Comparison of ENCODE assay signal across 15 cellular contexts in the genomic region with DNA sequence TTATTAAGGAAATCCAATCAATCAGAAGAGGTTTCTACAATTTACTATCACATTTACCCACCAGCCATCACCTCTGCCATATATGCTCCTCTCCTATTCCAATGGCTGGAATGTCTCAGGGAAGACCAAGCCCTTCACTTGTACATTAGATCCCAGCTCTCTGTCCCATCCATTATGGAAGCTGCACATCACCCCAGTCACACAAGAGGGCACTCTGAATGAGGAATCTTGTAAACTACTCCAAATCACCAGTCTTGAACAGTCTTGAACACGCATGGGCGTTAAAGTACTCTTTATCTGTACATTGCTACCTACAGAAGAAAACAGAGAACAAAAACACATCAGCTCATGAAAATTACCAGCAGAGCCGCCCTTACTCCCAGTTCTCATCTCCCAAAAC. TPM values are rescaled to one million over a fixed set of nuclear protein-coding genes. Genes with fewer than 3 reads are reported as not detected.
DNase-seq lines count a peak whose midpoint lies in the region; ATAC-seq and TF ChIP-seq lines count a peak whose summit lies in the region.
"Had no signal": no experiment of that assay in that cellular context is flagged by ENCODE, and none has a peak within 500 bp of the region (broad histone marks: within the 10 kb centered on the region; RNA-seq: fewer than 3 reads in every experiment).

No MANE protein-coding gene starts in this region.

- 72 to 79% methylated on average over 3 of the region's 3 CpGs for WGBS in thyroid gland, 2 donors

- H3K27ac ChIP-seq in thyroid gland, result no peak overlapping the region
- H3K27ac ChIP-seq: coronary artery, thoracic aorta had no signal

- no peaks in the 10 kb centered on the region for H3K4me1 ChIP-seq in thyroid gland

- TF ChIP-seq CTCF in AG04449 (IDR thresholded peaks at IDR 0.05; ENCODE audit: insufficient read depth, low read length, missing control alignments), result peak; percentile 15
- peak; percentile 27 for TF ChIP-seq CTCF in HFF-Myc (IDR thresholded peaks at IDR 0.05; ENCODE audit: low read depth, low read length, missing control alignments)
- TF ChIP-seq CTCF in thyroid gland (IDR thresholded peaks at IDR 0.05), result peak in 1 of 6 experiments; percentile 19

- no peaks in the 10 kb centered on the region for H3K36me3 ChIP-seq in thyroid gland
- H3K36me3 ChIP-seq: thoracic aorta had no signal

- no peak for TF ChIP-seq POLR2A in thyroid gland (IDR thresholded peaks at IDR 0.05)

- no peaks in the 10 kb centered on the region for H3K9me3 ChIP-seq in thyroid gland
- H3K9me3 ChIP-seq: thoracic aorta had no signal

- CTCF ChIA-PET in AG04449 (lab: Yijun Ruan, JAX), result interaction anchor here (0.8 to 1.8 kb wide), 4 partner anchors 10 to 234 kb away, joined by 3 to 8 read pairs (median 4); no protein-coding TSS in a partner anchor

- peak; percentile 55; the same call in 2 of the 3 replicates for ATAC-seq in SK-N-SH treated with all-trans-retinoic acid at 6 μM for 48 hours

- POLR2A ChIA-PET in AG04449 (lab: Yijun Ruan, JAX), result no interaction called here

- no peaks in the 10 kb centered on the region for H3K27me3 ChIP-seq in thyroid gland

- no peak for DNase-seq in AG04449 (ENCODE audit: low read depth, low spot score)
- DNase-seq in HFF-Myc (ENCODE audit: extremely low read depth, low read depth), result no peak
- peak; percentile 12 for DNase-seq in fibroblast of the conjunctiva (ENCODE audit: low read depth)
- no peak for DNase-seq in midbrain (lab: John Stamatoyannopoulos, UW)
- DNase-seq in thyroid gland, result no peak
- no peak for DNase-seq in NCI-H1092 (lab: John Stamatoyannopoulos, UW)
- DNase-seq in 8988T, result no peak
- DNase-seq: activated T-cell treated with anti-CD3 and anti-CD28 coated beads for 4 hours; immature natural killer cell; NCI-H510A; stimulated activated CD4-positive, alpha-beta T cell treated with anti-CD3 and anti-CD28 coated beads, Interleukin-2, amount 100 ng/mL, for 48 hours; T-helper 2 cell had no signal

- no peak overlapping the region for H3K4me3 ChIP-seq in AG04449 (ENCODE audit: low read depth, low read length)
- H3K4me3 ChIP-seq in HFF-Myc (replicated peaks; ENCODE audit: low read depth, low read length), result no peak overlapping the region
- no peak overlapping the region for H3K4me3 ChIP-seq in thyroid gland (replicated peaks in 1 of 3)
- H3K4me3 ChIP-seq: coronary artery, thoracic aorta had no signal

- intact Hi-C loops in thyroid gland (cut with DNase I), result no loop called here

TF ChIP-seq in SK-N-SH treated with all-trans-retinoic acid at 6 μM for 48 hours, 23 proteins besides CTCF, POLR2A, EP300 and RAD21:
- TF ChIP-seq ZNF8 (CRISPR knock-in tag; IDR thresholded peaks at IDR 0.05) (no peak), GLIS3 (CRISPR knock-in tag; IDR thresholded peaks at IDR 0.05) (no peak), ZNF70 (CRISPR knock-in tag; IDR thresholded peaks at IDR 0.05) (no peak), PATZ1 (CRISPR knock-in tag; IDR thresholded peaks at IDR 0.05; ENCODE audit: borderline replicate concordance) (no peak)
- TF ChIP-seq, protein P1, sequence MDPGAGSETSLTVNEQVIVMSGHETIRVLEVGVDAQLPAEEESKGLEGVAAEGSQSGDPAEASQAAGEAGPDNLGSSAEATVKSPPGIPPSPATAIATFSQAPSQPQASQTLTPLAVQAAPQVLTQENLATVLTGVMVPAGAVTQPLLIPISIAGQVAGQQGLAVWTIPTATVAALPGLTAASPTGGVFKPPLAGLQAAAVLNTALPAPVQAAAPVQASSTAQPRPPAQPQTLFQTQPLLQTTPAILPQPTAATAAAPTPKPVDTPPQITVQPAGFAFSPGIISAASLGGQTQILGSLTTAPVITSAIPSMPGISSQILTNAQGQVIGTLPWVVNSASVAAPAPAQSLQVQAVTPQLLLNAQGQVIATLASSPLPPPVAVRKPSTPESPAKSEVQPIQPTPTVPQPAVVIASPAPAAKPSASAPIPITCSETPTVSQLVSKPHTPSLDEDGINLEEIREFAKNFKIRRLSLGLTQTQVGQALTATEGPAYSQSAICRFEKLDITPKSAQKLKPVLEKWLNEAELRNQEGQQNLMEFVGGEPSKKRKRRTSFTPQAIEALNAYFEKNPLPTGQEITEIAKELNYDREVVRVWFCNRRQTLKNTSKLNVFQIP (CRISPR knock-in tag; IDR thresholded peaks at IDR 0.05; ENCODE audit: borderline replicate concordance, low read depth), result no peak
TF ChIP-seq in SK-N-SH treated with all-trans-retinoic acid at 6 μM for 48 hours: peak in this region for 0.

RNA-seq across cellular contexts. Expression of gene ZC3H8, which starts 38.7 kb away (rescaled TPM):
- 10 to 100 TPM; 26.9 to 68.1 (median 43.1) TPM for total RNA-seq in thyroid gland

RNA-seq across cellular contexts. Expression of gene ZC3H6, which starts 59.2 kb away (rescaled TPM):
- total RNA-seq in thyroid gland, result 10 to 100 TPM; 17.4 to 20.1 (median 19.0) TPM
